Comparison of ENCODE assay signal across 7 cellular contexts in the genomic region with DNA sequence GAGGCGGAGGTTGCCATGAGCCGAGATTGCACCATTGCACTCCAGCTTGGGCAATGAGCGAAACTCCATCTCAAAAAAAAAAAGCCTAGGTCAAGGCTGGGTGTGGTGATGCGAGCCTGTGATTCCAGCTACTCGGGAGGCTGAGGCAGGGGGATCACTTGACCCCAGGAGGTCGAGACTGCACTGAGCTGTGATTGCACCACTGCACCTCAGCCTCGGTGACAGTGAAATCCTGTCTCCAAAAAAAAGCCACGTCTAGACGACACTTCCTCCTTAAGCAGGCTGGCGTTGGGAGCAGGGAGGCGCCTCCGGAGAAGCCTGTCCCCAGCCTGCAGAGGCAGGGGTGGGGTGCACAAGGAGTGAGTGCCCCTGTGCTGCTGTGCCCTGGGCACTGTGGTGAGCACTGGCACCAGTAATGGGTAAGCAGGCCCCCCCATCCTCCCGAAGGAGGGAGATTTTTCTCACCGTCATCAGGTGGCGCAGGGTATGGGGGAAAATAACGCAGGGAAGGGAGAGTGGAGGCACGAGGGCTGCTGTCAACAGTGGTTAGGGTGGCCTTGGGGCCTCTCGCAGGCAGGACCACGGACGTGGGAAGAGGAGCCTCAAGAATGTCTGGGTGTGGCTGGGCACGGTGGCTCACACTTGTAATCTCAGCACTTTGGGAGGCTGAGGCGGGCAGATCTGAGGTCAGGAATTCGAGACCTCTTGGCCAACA. TPM values are rescaled to one million over a fixed set of nuclear protein-coding genes. Genes with fewer than 3 reads are reported as not detected.
A peak's percentile ranks its signal among the peaks of the same experiment; 100 is the strongest.
DNase-seq lines count a peak whose midpoint lies in the region; ATAC-seq, FAIRE-seq and TF ChIP-seq lines count a peak whose summit lies in the region.
"Had no signal": no experiment of that assay in that cellular context is flagged by ENCODE, and none has a peak within 500 bp of the region (broad histone marks: within the 10 kb centered on the region; RNA-seq: fewer than 3 reads in every experiment).

No MANE protein-coding gene starts in this region.

- no peaks in the 10 kb centered on the region for H4K20me1 ChIP-seq in SU-DHL-6 (ENCODE audit: low read depth, low read length)

- CTCF ChIA-PET in Caco-2 (lab: Charles Lee) = no interaction called here

- H3K9me2 ChIP-seq in SU-DHL-6 (replicated peaks; ENCODE audit: insufficient read depth, low read length) = no peaks in the 10 kb centered on the region

- H3K27me3 ChIP-seq in Caco-2 (replicated peaks; ENCODE audit: control insufficient read depth, insufficient read depth, low read length) (no peaks in the 10 kb centered on the region), SU-DHL-6 (ENCODE audit: low read length) (no peaks in the 10 kb centered on the region), right cardiac atrium (ENCODE audit: control insufficient read depth, insufficient read depth) (no peaks in the 10 kb centered on the region)

- H2AFZ ChIP-seq in SU-DHL-6 (ENCODE audit: low read depth, low read length, severe bottlenecking) = no peak overlapping the region

- no peaks in the 10 kb centered on the region for H3K9me3 Mint-ChIP-seq in Caco-2 (ENCODE audit: unreplicated experiment)

- FAIRE-seq in urothelium cell line (lab: Jason Lieb, UNC) = no peak

- no peak overlapping the region for H3K9ac ChIP-seq in SU-DHL-6 (ENCODE audit: low read length)

- no peak overlapping the region for H3K4me3 Mint-ChIP-seq in Caco-2 (ENCODE audit: unreplicated experiment)

- WGBS in right cardiac atrium = 46% methylated on average over 23 of the region's 23 CpGs

- POLR2A ChIA-PET in Caco-2 (lab: Charles Lee) = interaction anchor here (0.6 kb wide), 1 partner anchor 147 kb away, joined by 9 read pairs; no protein-coding TSS in a partner anchor

- H3K4me1 Mint-ChIP-seq in Caco-2 (ENCODE audit: low read depth, unreplicated experiment) = peaks cover 6% of the 10 kb centered on the region

- H3K9me3 ChIP-seq in Caco-2 (no peaks in the 10 kb centered on the region), SU-DHL-6 (ENCODE audit: insufficient read depth, low read length) (no peaks in the 10 kb centered on the region), right cardiac atrium (ENCODE audit: control insufficient read depth, low read length) (no peaks in the 10 kb centered on the region)

- H3K4me2 ChIP-seq in SU-DHL-6 (ENCODE audit: low read depth, low read length, poor library complexity, severe bottlenecking) = no peak overlapping the region

- H3K4me1 ChIP-seq in Caco-2 (no peaks in the 10 kb centered on the region; the same call in 1 of the 2 replicates), right cardiac atrium (ENCODE audit: control insufficient read depth, insufficient read depth, low read length) (no peaks in the 10 kb centered on the region)

- H3K27me3 Mint-ChIP-seq in Caco-2 (ENCODE audit: insufficient read depth, unreplicated experiment) = no peaks in the 10 kb centered on the region

- H3K36me3 Mint-ChIP-seq in Caco-2 (ENCODE audit: insufficient read depth, unreplicated experiment) = peaks cover 100% of the 10 kb centered on the region

- H3K4me3 ChIP-seq in Caco-2 (ENCODE audit: low read depth, low read length) = no peak overlapping the region
- H3K4me3 ChIP-seq in SU-DHL-6 (ENCODE audit: insufficient read depth, low read length, poor library complexity, severe bottlenecking) = no peak overlapping the region
- H3K4me3 ChIP-seq in right cardiac atrium (ENCODE audit: low read length) = no peak overlapping the region

- peaks cover 12% of the 10 kb centered on the region for H3K79me2 ChIP-seq in SU-DHL-6 (ENCODE audit: insufficient read depth, low read length)

- DNase-seq in Caco-2 (no peak), right cardiac atrium (peak; percentile 32 to 68 (median 60)), NCI-H1436 (lab: John Stamatoyannopoulos, UW) (no peak), urothelium cell line (ENCODE audit: low spot score) (no peak)

- peak overlapping the region; percentile 58 for H3K27ac ChIP-seq in SU-DHL-6 (ENCODE audit: low read depth, low read length)
- no peak overlapping the region for H3K27ac ChIP-seq in right cardiac atrium (ENCODE audit: low read length)

- TF ChIP-seq CTCF in Caco-2 (IDR thresholded peaks at IDR 0.05; ENCODE audit: insufficient read depth in 1 of 2, low read depth in 1 of 2, low read length in 1 of 2, severe bottlenecking in 1 of 2, unreplicated experiment in 1 of 2) = no peak
- no peak for TF ChIP-seq CTCF in SU-DHL-6 (IDR thresholded peaks at IDR 0.05; ENCODE audit: insufficient read depth, low read length, poor library complexity, severe bottlenecking)

- intact Hi-C loops in Caco-2 (cut with micrococcal nuclease; ENCODE audit: unreplicated experiment) (loop anchor here (10.0 kb wide), 1 partner anchor 177 kb away; a partner anchor contains a TSS), right cardiac atrium (cut with DNase I) (no loop called here)

- ATAC-seq in right cardiac atrium = peak in 1 of 2 donors; percentile 4
- no peak for ATAC-seq in GM19035 (IDR thresholded peaks at IDR 0.05; ENCODE audit: unreplicated experiment)

- peaks cover 21% of the 10 kb centered on the region for H3F3A ChIP-seq in SU-DHL-6 (ENCODE audit: insufficient read depth)

- H3K36me3 ChIP-seq in Caco-2 (ENCODE audit: control insufficient read depth, insufficient read depth, low read length) = peaks cover 2% of the 10 kb centered on the region
- H3K36me3 ChIP-seq in SU-DHL-6 (ENCODE audit: low read length) = no peaks in the 10 kb centered on the region; the same call in 1 of the 2 replicates

- BruUV-seq in Caco-2 (replicated peaks; lab: Mats Ljungman, UMichigan) = no TSS peak

- peak overlapping the region; percentile 75 for H3K27ac Mint-ChIP-seq in Caco-2 (ENCODE audit: unreplicated experiment)

RNA-seq across cellular contexts. Expression of a gene that starts 0.7 kb away (rescaled TPM):
- total RNA-seq in Caco-2 (2022) (18.4 and 18.6 TPM in 2 replicates), right cardiac atrium (1 to 10 TPM; 4.4 to 6.6 (median 4.9) TPM)
- polyA plus RNA-seq in right cardiac atrium = 2.9 TPM

RNA-seq across cellular contexts. Expression of a gene that starts 6.0 kb away (rescaled TPM):
- total RNA-seq in Caco-2 (2022) = 61.0 and 62.8 TPM in 2 replicates
- 10 to 100 TPM; 16.5 to 29.4 (median 25.7) TPM for total RNA-seq in right cardiac atrium
- 25.2 TPM for polyA plus RNA-seq in right cardiac atrium

RNA-seq across cellular contexts. Expression of a gene that starts 7.5 kb away (rescaled TPM):
- total RNA-seq in Caco-2 (2022) (214 and 229 TPM in 2 replicates), right cardiac atrium (100 to 1,000 TPM; 144 to 183 (median 158) TPM)
- 127 TPM for polyA plus RNA-seq in right cardiac atrium

RNA-seq across cellular contexts. Expression of a gene that starts 9.7 kb away (rescaled TPM):
- total RNA-seq in Caco-2 (2022) = 0.23 and 0.49 TPM in 2 replicates
- not detected for total RNA-seq in right cardiac atrium
- 0.25 TPM for polyA plus RNA-seq in right cardiac atrium
- total RNA-seq: endothelial cell of umbilical vein had no signal

RNA-seq across cellular contexts. Expression of a gene that starts 26.1 kb away (rescaled TPM):
- total RNA-seq in Caco-2 (2022) (3.6 and 6.2 TPM in 2 replicates), right cardiac atrium (10 to 100 TPM; 14.5 to 16.0 (median 15.2) TPM)
- polyA plus RNA-seq in right cardiac atrium = 16.0 TPM

Comparison
In these comparisons a context has a peak if more than half of its experiments do, and no peak if none do; other contexts are left out.
1. DNase-seq: peak in right cardiac atrium (3 of 3); none in Caco-2 (0 of 2), NCI-H1436 (single experiment) and urothelium cell line (single experiment).